1 cellular context compared by ENCODE assay signal in genomic region chr18:49061239-49061905, GRCh38.
TF ChIP-seq lines count a peak whose summit lies in the region.

No MANE protein-coding gene starts in this region.

TF ChIP-seq in IMR-90, 13 proteins besides CTCF, POLR2A, EP300 and RAD21 (continued from another document):
- no peak for TF ChIP-seq ELK1 (IDR thresholded peaks at IDR 0.05; ENCODE audit: borderline replicate concordance, low read depth, low read length)
- TF ChIP-seq BHLHE40 (IDR thresholded peaks at IDR 0.05; ENCODE audit: low read depth, low read length): no peak
- TF ChIP-seq MAZ (IDR thresholded peaks at IDR 0.05; ENCODE audit: borderline replicate concordance, low read depth, low read length): no peak
- TF ChIP-seq SMC3 (IDR thresholded peaks at IDR 0.05; ENCODE audit: low read depth, low read length): no peak
- TF ChIP-seq RCOR1 (IDR thresholded peaks at IDR 0.05; ENCODE audit: insufficient replicate concordance, low read length): no peak
- TF ChIP-seq NFE2L2 (IDR thresholded peaks at IDR 0.05; ENCODE audit: low read depth, low read length): no peak
- TF ChIP-seq FOS (IDR thresholded peaks at IDR 0.05; ENCODE audit: low read depth, low read length): no peak
